15 cellular contexts compared by ENCODE assay signal in the genomic region with DNA sequence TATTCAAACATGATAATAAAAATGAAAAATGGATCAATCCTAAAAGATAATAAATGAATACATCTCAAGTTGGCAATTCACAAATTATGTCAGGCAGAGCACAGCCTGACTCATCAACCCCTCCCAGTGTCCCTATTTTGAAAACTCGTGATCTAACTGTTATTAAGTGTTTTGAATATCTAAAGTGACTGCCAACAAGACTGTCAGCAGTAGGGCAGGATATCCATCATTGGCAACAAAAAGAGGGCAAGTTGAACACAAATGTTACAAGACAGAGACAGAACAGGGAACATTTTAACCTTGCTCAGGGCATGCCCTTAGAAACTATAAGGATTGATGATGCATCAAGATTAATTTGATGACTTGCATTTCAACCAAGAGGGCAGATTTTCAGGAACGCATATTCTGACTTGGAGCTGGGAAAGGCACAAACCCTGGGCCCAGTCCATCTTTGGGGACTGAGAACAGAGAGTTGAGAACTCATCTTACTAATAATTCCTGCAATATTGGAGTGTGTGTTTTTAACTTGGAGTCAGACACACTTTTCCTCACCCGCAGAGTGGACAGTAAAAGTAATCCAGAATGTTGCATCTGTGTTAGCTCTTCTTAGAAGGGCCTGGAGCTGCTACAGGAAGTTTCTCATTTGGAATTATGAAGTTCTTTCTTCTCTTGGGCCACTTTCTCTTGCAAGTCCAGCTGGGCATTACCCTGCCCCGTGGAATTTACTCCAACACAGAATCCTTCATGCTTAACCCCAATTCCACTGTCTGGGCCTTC.
DNase-seq lines count a peak whose midpoint lies in the region; ATAC-seq, FAIRE-seq and TF ChIP-seq lines count a peak whose summit lies in the region.
"Had no signal": no experiment of that assay in that cellular context is flagged by ENCODE, and none has a peak within 500 bp of the region (broad histone marks: within the 10 kb centered on the region; RNA-seq: fewer than 3 reads in every experiment).

No MANE protein-coding gene starts in this region.

- H3K27me3 ChIP-seq in esophagus muscularis mucosa (no peaks in the 10 kb centered on the region), keratinocyte (ENCODE audit: control insufficient read depth, extremely low read depth, insufficient read depth, low read length) (no peaks in the 10 kb centered on the region), uterus (no peaks in the 10 kb centered on the region)

- no peak for ATAC-seq in HG03520 (IDR thresholded peaks at IDR 0.05; ENCODE audit: unreplicated experiment)
- no peak for ATAC-seq in GM21423 (IDR thresholded peaks at IDR 0.05; ENCODE audit: unreplicated experiment)

- H3K27ac ChIP-seq in esophagus muscularis mucosa (replicated peaks in 1 of 4) (peak overlapping the region; percentile 66 to 75 (median 70)), keratinocyte (ENCODE audit: control insufficient read depth, insufficient read depth, low read length) (peak overlapping the region; percentile 54), uterus (peak overlapping the region; percentile 73 to 80)

- DNase-seq in M059J (ENCODE audit: low read depth) = peak; percentile 52
- DNase-seq in esophagus muscularis mucosa (ENCODE audit: extremely low spot score) = no peak
- no peak for DNase-seq in keratinocyte (ENCODE audit: low read depth, low spot score)
- peak in 1 of 2 donors; percentile 29 for DNase-seq in uterus
- no peak for DNase-seq in NCI-H1092 (lab: John Stamatoyannopoulos, UW)
- DNase-seq: activated CD4-positive, CD25-positive, alpha-beta regulatory T cell treated with anti-CD3 and anti-CD28 coated beads, Interleukin-2, amount 50 U/mL, for 72 hours; amygdala; CD4-positive, alpha-beta memory T cell; effector CD4-positive, alpha-beta T cell; GDM1; MV-4-11; substantia nigra had no signal

- no peaks in the 10 kb centered on the region for H3K9me1 ChIP-seq in keratinocyte (ENCODE audit: control insufficient read depth, extremely low read depth, insufficient read depth, low read length)

- H3K4me1 ChIP-seq in esophagus muscularis mucosa (peaks cover 23 to 54% (median 43%) of the 10 kb centered on the region in 4 donors), keratinocyte (ENCODE audit: control insufficient read depth, extremely low read depth, insufficient read depth, low read length) (peaks cover 14% of the 10 kb centered on the region), uterus (peaks cover 0 to 14% of the 10 kb centered on the region in 2 donors)

- TF ChIP-seq EP300 in esophagus muscularis mucosa (IDR thresholded peaks at IDR 0.05) = no peak

- H3K4me3 ChIP-seq in esophagus muscularis mucosa (no peak overlapping the region), keratinocyte (ENCODE audit: control insufficient read depth in 2 of 3, extremely low read depth in 1 of 3, insufficient read depth in 2 of 3, low read depth in 1 of 3, low read length in 3 of 3) (no peak overlapping the region), uterus (no peak overlapping the region)

- H3K9ac ChIP-seq in keratinocyte (ENCODE audit: control insufficient read depth, extremely low read depth, insufficient read depth, low read length) = no peak overlapping the region

- no peaks in the 10 kb centered on the region for H3K36me3 ChIP-seq in esophagus muscularis mucosa
- no peaks in the 10 kb centered on the region for H3K36me3 ChIP-seq in keratinocyte (ENCODE audit: control insufficient read depth in 2 of 2, extremely low read depth in 1 of 2, insufficient read depth in 2 of 2, low read length in 2 of 2)
- no peaks in the 10 kb centered on the region for H3K36me3 ChIP-seq in uterus

- dilution Hi-C loops in keratinocyte (cut with MboI; ENCODE audit: extremely low pct_ligation_motif_present, low sequenced_read_pairs) = no loop called here

- H3K79me2 ChIP-seq in keratinocyte (ENCODE audit: control insufficient read depth, insufficient read depth, low read length) = no peaks in the 10 kb centered on the region

- H4K20me1 ChIP-seq in keratinocyte (ENCODE audit: control insufficient read depth, extremely low read depth, insufficient read depth, low read length) = no peaks in the 10 kb centered on the region

- H3K9me3 ChIP-seq in esophagus muscularis mucosa (no peaks in the 10 kb centered on the region), keratinocyte (ENCODE audit: control insufficient read depth, low read depth, low read length) (no peaks in the 10 kb centered on the region), uterus (no peaks in the 10 kb centered on the region)

- H2AFZ ChIP-seq in keratinocyte (ENCODE audit: control insufficient read depth, low read length) = peak overlapping the region; percentile 50

- intact Hi-C loops in esophagus muscularis mucosa (cut with DNase I) = no loop called here
- intact Hi-C loops in uterus (cut with DNase I; ENCODE audit: low total_unique reads) = no loop called here

- TF ChIP-seq POLR2A in esophagus muscularis mucosa (IDR thresholded peaks at IDR 0.05; ENCODE audit: low read depth) (no peak), uterus (IDR thresholded peaks at IDR 0.05) (no peak)

- TF ChIP-seq CTCF in esophagus muscularis mucosa (IDR thresholded peaks at IDR 0.05) = no peak
- no peak for TF ChIP-seq CTCF in keratinocyte (optimal IDR thresholded peaks at IDR 0.05 in 1 of 3, IDR thresholded peaks at IDR 0.05 in 1 of 3, conservative IDR thresholded peaks at IDR 0.05 in 1 of 3; ENCODE audit: extremely low read depth in 1 of 3, insufficient read depth in 2 of 3, low read length in 3 of 3)
- TF ChIP-seq CTCF in uterus (IDR thresholded peaks at IDR 0.05) = no peak

- WGBS in esophagus muscularis mucosa = 41% methylated on average over 3 of the region's 4 CpGs

- FAIRE-seq in keratinocyte (lab: Jason Lieb, UNC) = peak; percentile 73
- FAIRE-seq: H54 had no signal

- H3K4me2 ChIP-seq in keratinocyte (ENCODE audit: control insufficient read depth, extremely low read depth, insufficient read depth, low read depth, low read length) = no peak overlapping the region
